Comparison of ENCODE assay signal across 1 cellular context in the genomic region with DNA sequence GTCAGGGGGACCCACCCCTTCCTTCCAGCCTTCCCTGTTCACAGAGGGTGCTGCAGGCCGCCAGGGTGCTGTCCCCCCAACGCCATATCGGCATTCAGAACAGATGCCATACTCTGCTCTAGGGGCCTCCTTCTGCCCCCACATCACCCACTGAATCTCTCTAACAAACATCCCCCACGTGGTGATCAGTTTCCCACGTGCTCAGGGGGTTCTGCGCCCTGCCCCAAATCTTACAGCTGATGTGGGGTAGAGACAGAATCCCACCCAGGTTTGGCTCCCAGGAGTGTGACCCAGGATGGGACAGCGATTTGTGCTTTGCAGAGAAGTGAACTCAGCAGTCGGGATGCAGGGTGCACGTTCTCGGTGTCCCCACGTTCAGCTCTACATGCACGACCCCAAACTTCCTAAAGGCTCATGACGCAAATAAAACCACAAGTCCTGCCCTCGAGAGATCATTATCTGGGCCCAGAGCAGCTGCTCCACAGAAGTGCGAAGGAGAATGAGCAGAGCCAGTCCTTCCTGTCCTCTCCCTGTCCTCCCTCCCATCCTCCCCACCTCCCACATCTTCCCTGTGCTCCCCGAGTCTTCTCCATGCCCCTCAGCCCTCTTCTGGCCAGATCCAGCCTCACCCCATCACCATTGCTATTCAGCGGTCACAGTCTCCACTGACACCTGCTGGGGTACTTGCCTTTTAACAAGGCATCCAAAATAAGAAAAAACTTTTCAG.
TF ChIP-seq lines count a peak whose summit lies in the region.

No MANE protein-coding gene starts in this region.

TF ChIP-seq in K562, 482 proteins besides CTCF, POLR2A, EP300 and RAD21 (continued from another document):
- TF ChIP-seq, protein P1, sequence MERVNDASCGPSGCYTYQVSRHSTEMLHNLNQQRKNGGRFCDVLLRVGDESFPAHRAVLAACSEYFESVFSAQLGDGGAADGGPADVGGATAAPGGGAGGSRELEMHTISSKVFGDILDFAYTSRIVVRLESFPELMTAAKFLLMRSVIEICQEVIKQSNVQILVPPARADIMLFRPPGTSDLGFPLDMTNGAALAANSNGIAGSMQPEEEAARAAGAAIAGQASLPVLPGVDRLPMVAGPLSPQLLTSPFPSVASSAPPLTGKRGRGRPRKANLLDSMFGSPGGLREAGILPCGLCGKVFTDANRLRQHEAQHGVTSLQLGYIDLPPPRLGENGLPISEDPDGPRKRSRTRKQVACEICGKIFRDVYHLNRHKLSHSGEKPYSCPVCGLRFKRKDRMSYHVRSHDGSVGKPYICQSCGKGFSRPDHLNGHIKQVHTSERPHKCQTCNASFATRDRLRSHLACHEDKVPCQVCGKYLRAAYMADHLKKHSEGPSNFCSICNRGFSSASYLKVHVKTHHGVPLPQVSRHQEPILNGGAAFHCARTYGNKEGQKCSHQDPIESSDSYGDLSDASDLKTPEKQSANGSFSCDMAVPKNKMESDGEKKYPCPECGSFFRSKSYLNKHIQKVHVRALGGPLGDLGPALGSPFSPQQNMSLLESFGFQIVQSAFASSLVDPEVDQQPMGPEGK (CRISPR knock-in tag; IDR thresholded peaks at IDR 0.05; ENCODE audit: borderline replicate concordance), result no peak
- TF ChIP-seq TAF1 (IDR thresholded peaks at IDR 0.05; ENCODE audit: control insufficient read depth, extremely low read depth, insufficient read depth, low read length, severe bottlenecking) (no peak), ERF (CRISPR knock-in tag; IDR thresholded peaks at IDR 0.05) (no peak)
- TF ChIP-seq, protein P2, sequence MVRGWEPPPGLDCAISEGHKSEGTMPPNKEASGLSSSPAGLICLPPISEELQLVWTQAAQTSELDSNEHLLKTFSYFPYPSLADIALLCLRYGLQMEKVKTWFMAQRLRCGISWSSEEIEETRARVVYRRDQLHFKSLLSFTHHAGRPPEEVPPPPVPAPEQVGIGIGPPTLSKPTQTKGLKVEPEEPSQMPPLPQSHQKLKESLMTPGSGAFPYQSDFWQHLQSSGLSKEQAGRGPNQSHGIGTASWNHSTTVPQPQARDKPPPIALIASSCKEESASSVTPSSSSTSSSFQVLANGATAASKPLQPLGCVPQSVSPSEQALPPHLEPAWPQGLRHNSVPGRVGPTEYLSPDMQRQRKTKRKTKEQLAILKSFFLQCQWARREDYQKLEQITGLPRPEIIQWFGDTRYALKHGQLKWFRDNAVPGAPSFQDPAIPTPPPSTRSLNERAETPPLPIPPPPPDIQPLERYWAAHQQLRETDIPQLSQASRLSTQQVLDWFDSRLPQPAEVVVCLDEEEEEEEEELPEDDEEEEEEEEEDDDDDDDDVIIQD (CRISPR knock-in tag; IDR thresholded peaks at IDR 0.05), result no peak
